ENCODE assay signal across 15 cellular contexts in the genomic region with DNA sequence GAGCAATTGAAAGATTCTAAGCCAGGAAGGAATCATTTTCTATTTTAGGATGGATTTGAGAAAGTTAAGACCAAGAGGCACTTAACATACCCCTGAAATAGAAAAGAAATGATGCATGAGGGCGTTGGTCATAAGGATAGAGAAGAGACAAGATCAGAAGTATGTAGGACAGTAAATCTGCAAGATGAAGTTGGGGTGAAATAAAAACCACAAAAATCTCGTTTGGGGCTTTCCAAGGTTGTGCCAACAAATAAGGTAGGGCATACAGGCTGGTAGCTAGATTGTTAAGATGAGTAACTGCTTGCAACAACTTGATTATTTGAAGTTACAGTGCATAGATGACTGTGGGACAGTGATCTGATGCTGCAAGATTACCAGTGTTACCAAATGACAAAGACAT. TPM values are rescaled to one million over a fixed set of nuclear protein-coding genes. Genes with fewer than 3 reads are reported as not detected.
A peak's percentile ranks its signal among the peaks of the same experiment; 100 is the strongest.
DNase-seq lines count a peak whose midpoint lies in the region; ATAC-seq and TF ChIP-seq lines count a peak whose summit lies in the region.
"Had no signal": no experiment of that assay in that cellular context is flagged by ENCODE, and none has a peak within 500 bp of the region (broad histone marks: within the 10 kb centered on the region; RNA-seq: fewer than 3 reads in every experiment).

No MANE protein-coding gene starts in this region.

- peak overlapping the region; percentile 1 for H3K4me3 Mint-ChIP-seq in MCF 10A (ENCODE audit: unreplicated experiment)
- H3K4me3 Mint-ChIP-seq in effector memory CD8-positive, alpha-beta T cell: no peak overlapping the region

- no peak for TF ChIP-seq POLR2A in breast epithelium (IDR thresholded peaks at IDR 0.05)

- intact Hi-C loops in MCF 10A (cut with micrococcal nuclease) (no loop called here), breast epithelium (cut with DNase I; ENCODE audit: low total_unique reads) (no loop called here), OCI-LY7 (cut with micrococcal nuclease; ENCODE audit: unreplicated experiment) (no loop called here)

- no TSS peak for BruUV-seq in MCF 10A (replicated peaks; lab: Mats Ljungman, UMichigan)
- BruUV-seq in OCI-LY7 (replicated peaks; lab: Mats Ljungman, UMichigan): no TSS peak

- H4K20me1 ChIP-seq in OCI-LY7 (ENCODE audit: insufficient read depth, low read length): peaks cover 9% of the 10 kb centered on the region

- no peaks in the 10 kb centered on the region for H3K36me3 ChIP-seq in breast epithelium
- peaks cover 11% of the 10 kb centered on the region for H3K36me3 ChIP-seq in OCI-LY7 (ENCODE audit: insufficient read depth, low read length)
- H3K36me3 ChIP-seq: ascending aorta had no signal

- H3K9me3 Mint-ChIP-seq in MCF 10A (ENCODE audit: unreplicated experiment): no peaks in the 10 kb centered on the region
- no peaks in the 10 kb centered on the region for H3K9me3 Mint-ChIP-seq in effector memory CD8-positive, alpha-beta T cell

- no peak for TF ChIP-seq CTCF in MCF 10A (IDR thresholded peaks at IDR 0.05; ENCODE audit: unreplicated experiment)
- TF ChIP-seq CTCF in breast epithelium (IDR thresholded peaks at IDR 0.05): no peak
- TF ChIP-seq CTCF in OCI-LY7 (conservative IDR thresholded peaks at IDR 0.05; ENCODE audit: low read length): no peak
- no peak for TF ChIP-seq CTCF in omental fat pad (IDR thresholded peaks at IDR 0.05)

- no peaks in the 10 kb centered on the region for H3K27me3 Mint-ChIP-seq in MCF 10A (ENCODE audit: insufficient read depth, unreplicated experiment)
- H3K27me3 Mint-ChIP-seq in effector memory CD8-positive, alpha-beta T cell: no peaks in the 10 kb centered on the region

- H3K4me1 ChIP-seq in breast epithelium: peaks cover 0 to 3% of the 10 kb centered on the region in 2 donors
- peaks cover 68% of the 10 kb centered on the region for H3K4me1 ChIP-seq in OCI-LY7 (ENCODE audit: insufficient read depth, low read length, poor library complexity, severe bottlenecking)

- CTCF ChIA-PET in MCF 10A (lab: Yijun Ruan, JAX) (interaction anchor here (0.7 kb wide), 1 partner anchor 72 kb away, joined by 4 read pairs; no protein-coding TSS in a partner anchor), OCI-LY7 (lab: Charles Lee; ENCODE audit: unreplicated experiment) (no interaction called here)

- no peaks in the 10 kb centered on the region for H3K27me3 ChIP-seq in breast epithelium
- H3K27me3 ChIP-seq: ascending aorta, BE2C, heart right ventricle, Peyer's patch, stomach had no signal

- no peaks in the 10 kb centered on the region for H3K9me2 ChIP-seq in OCI-LY7 (ENCODE audit: insufficient read depth, low read length)

- peak overlapping the region; percentile 75; the same call in 1 of the 2 replicates for H2AFZ ChIP-seq in OCI-LY7 (ENCODE audit: low read length)
- H2AFZ ChIP-seq: parathyroid adenoma had no signal

- H3K9me3 ChIP-seq in breast epithelium (no peaks in the 10 kb centered on the region), OCI-LY7 (ENCODE audit: low read length) (no peaks in the 10 kb centered on the region)
- H3K9me3 ChIP-seq: ascending aorta, BE2C, heart right ventricle, Peyer's patch, stomach had no signal

- POLR2A ChIA-PET in MCF 10A (lab: Yijun Ruan, JAX): interaction anchor here (0.8 to 7.7 kb wide), 5 partner anchors 15 to 71 kb away, joined by 3 to 226 read pairs (median 3); a partner anchor contains a TSS
- POLR2A ChIA-PET in OCI-LY7 (lab: Charles Lee): interaction anchor here (0.6 to 7.6 kb wide), 9 partner anchors 11 to 72 kb away, joined by 3 to 50 read pairs (median 8); a partner anchor contains a TSS

- peaks cover 20% of the 10 kb centered on the region for H3K4me1 Mint-ChIP-seq in MCF 10A (ENCODE audit: insufficient read depth, unreplicated experiment)
- peaks cover 21 to 27% of the 10 kb centered on the region in 2 donors for H3K4me1 Mint-ChIP-seq in effector memory CD8-positive, alpha-beta T cell (ENCODE audit: low read depth in 2 of 2)

- peak overlapping the region; percentile 57 for H3K4me2 ChIP-seq in OCI-LY7 (ENCODE audit: low read length)

- H3K27ac ChIP-seq in breast epithelium: no peak overlapping the region
- H3K27ac ChIP-seq in OCI-LY7 (ENCODE audit: low read depth, low read length, poor library complexity, severe bottlenecking): peak overlapping the region; percentile 90
- H3K27ac ChIP-seq: ascending aorta, parathyroid adenoma, Peyer's patch, stomach had no signal

- H3K4me3 ChIP-seq in breast epithelium: no peak overlapping the region
- H3K4me3 ChIP-seq in OCI-LY7 (ENCODE audit: low read depth, low read length, poor library complexity, severe bottlenecking): peak overlapping the region; percentile 9
- H3K4me3 ChIP-seq: ascending aorta, heart right ventricle, Peyer's patch, stomach had no signal

- ATAC-seq in effector memory CD8-positive, alpha-beta T cell (replicated peaks): peak; percentile 10
- peak; percentile 34 for ATAC-seq in stimulated activated naive CD8-positive, alpha-beta T cell treated with anti-CD3 and anti-CD28 coated beads, Interleukin-15, Interleukin-2, amounts not matched to agents 100 U/mL and 50 U/mL, for 24 hours
- no peak for ATAC-seq in omental fat pad (ENCODE audit: low FRiP score)
- ATAC-seq: heart right ventricle had no signal

- DNase-seq in MCF 10A (ENCODE audit: unreplicated experiment) (peak; percentile 21), breast epithelium (ENCODE audit: low spot score in 2 of 2) (no peak), OCI-LY7 (ENCODE audit: low spot score) (no peak), omental fat pad (ENCODE audit: low spot score) (no peak)
- DNase-seq in effector memory CD8-positive, alpha-beta T cell: no peak
- no peak for DNase-seq in stimulated activated naive CD8-positive, alpha-beta T cell treated with anti-CD3 and anti-CD28 coated beads, Interleukin-15, Interleukin-2, amounts not matched to agents 100 U/mL and 50 U/mL, for 24 hours
- no peak for DNase-seq in stimulated activated CD4-positive, alpha-beta T cell treated with anti-CD3 and anti-CD28 coated beads, Interleukin-4, amount 100 ng/mL, for 1 hour
- no peak for DNase-seq in activated CD4-positive, alpha-beta T cell treated with anti-CD3 and anti-CD28 coated beads for 4 hours
- DNase-seq: BE2C, heart right ventricle, NCI-H2171 treated with DMSO at 0.1 percent for 48 hours, Peyer's patch, stomach had no signal

- peaks cover 13% of the 10 kb centered on the region for H3K36me3 Mint-ChIP-seq in MCF 10A (ENCODE audit: insufficient read depth, unreplicated experiment)
- peaks cover 28% of the 10 kb centered on the region for H3K36me3 Mint-ChIP-seq in effector memory CD8-positive, alpha-beta T cell (ENCODE audit: insufficient read depth)

- peaks cover 22% of the 10 kb centered on the region for H3K79me2 ChIP-seq in OCI-LY7 (ENCODE audit: insufficient read depth, low read depth, low read length)
- H3K79me2 ChIP-seq: parathyroid adenoma had no signal

- peak overlapping the region; percentile 1 for H3K27ac Mint-ChIP-seq in MCF 10A (ENCODE audit: low read depth, unreplicated experiment)
- H3K27ac Mint-ChIP-seq in effector memory CD8-positive, alpha-beta T cell: peak overlapping the region in 1 of 2 donors; percentile 47

RNA-seq across cellular contexts. Expression of a gene that starts 2.6 kb away (rescaled TPM):
- total RNA-seq in MCF 10A (2022) (36.0 and 45.4 TPM in 2 replicates), breast epithelium (100 to 1,000 TPM in 2 of 3 donors, 10 to 100 TPM in 1; 65.4 to 128 (median 105) TPM), OCI-LY7 (2022) (61.7 and 68.6 TPM in 2 replicates), omental fat pad (10 to 100 TPM; 41.7 to 69.0 (median 47.1) TPM)
- 39.1 and 53.2 TPM in 2 replicates for total RNA-seq in OCI-LY7 (2014; rRNA removed; shearing (Covaris generic))

RNA-seq across cellular contexts. Expression of a gene that starts 32.8 kb away (rescaled TPM):
- 360 TPM in 2 replicates for total RNA-seq in MCF 10A (2022)
- total RNA-seq in breast epithelium: 100 to 1,000 TPM in 2 of 3 donors, 10 to 100 TPM in 1; 68.5 to 166 (median 127) TPM
- 264 and 349 TPM in 2 replicates for total RNA-seq in OCI-LY7 (2014; rRNA removed; shearing (Covaris generic))
- total RNA-seq in OCI-LY7 (2022): 492 and 532 TPM in 2 replicates
- 10 to 100 TPM; 54.0 to 75.8 (median 60.3) TPM for total RNA-seq in omental fat pad
